ENCODE assay signal across 8 cellular contexts in the genomic region with DNA sequence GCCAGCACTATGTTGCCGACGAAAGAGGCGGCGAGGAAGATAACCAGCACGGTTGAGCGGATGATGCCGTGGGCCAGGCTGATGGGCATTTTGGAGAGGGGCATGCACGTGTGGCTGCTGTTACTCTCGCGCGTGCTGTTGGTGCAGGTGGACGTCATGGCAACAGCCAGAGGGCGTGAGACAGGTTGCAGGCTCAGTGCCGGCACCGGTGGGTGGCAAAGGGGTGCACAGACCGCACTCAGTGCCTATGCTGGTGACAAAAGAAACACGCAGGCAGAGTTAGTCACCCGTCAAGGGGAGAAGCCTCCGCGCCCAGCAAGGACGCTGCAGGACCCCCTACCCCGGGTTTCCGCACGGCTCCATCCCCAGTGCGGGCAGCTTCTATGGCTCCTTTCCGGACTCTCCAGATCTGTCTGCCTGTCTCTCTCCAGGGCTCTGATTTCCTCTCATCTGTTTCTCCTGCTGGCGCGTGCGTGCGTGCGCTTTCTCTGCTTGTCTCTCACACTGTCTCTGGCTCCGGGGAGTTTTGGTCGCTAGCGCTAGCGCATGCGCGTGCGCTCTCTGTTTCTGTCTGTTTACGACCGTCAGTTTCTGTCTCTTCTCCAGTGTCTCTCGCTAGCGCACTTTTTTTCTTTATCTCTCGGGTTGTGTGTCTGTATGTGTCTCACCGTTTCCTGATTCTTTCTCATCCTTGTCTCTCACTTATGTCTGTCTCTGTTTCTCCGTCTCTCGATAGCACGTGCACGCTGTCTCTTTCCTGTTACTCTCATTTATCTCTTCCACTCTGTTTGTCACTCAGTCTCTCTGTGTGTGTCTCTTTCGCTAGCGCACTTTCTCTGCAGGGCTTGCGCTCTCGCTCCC. TPM values are rescaled to one million over a fixed set of nuclear protein-coding genes. Genes with fewer than 3 reads are reported as not detected.
DNase-seq lines count a peak whose midpoint lies in the region; ATAC-seq, FAIRE-seq and TF ChIP-seq lines count a peak whose summit lies in the region.

No MANE protein-coding gene starts in this region.

- no peak overlapping the region for H3K4ac ChIP-seq in H1 (replicated peaks; ENCODE audit: insufficient read length, low read depth, low read length)

- H3K9me3 Mint-ChIP-seq in WTC11: no peaks in the 10 kb centered on the region

- H3K9me3 ChIP-seq in ES-I3 (ENCODE audit: control insufficient read depth, insufficient read depth, low read length) (no peaks in the 10 kb centered on the region), H1 (ENCODE audit: insufficient read depth in 2 of 2, low read depth in 1 of 2, low read length in 1 of 2) (no peaks in the 10 kb centered on the region), muscle layer of duodenum (ENCODE audit: control insufficient read depth in 1 of 2, low read length in 2 of 2) (no peaks in the 10 kb centered on the region), upper lobe of left lung (peaks cover 0 to 6% (median 0%) of the 10 kb centered on the region in 4 donors)

- no peak for TF ChIP-seq CTCF in KMS-11 (conservative IDR thresholded peaks at IDR 0.05; ENCODE audit: low read depth, low read length)
- no peak for TF ChIP-seq CTCF in WTC11 (IDR thresholded peaks at IDR 0.05)
- TF ChIP-seq CTCF in H1 (IDR thresholded peaks at IDR 0.05; ENCODE audit: control extremely low read depth in 1 of 3, insufficient read depth in 1 of 3, low read depth in 1 of 3, low read length in 3 of 3): no peak
- TF ChIP-seq CTCF in upper lobe of left lung (IDR thresholded peaks at IDR 0.05): no peak

- H3K9ac ChIP-seq in ES-I3 (ENCODE audit: low read depth, low read length): peak overlapping the region; percentile 8; the same call in 1 of the 2 replicates
- H3K9ac ChIP-seq in KMS-11: peak overlapping the region; percentile 54; the same call in 1 of the 2 replicates
- H3K9ac ChIP-seq in H1 (replicated peaks in 1 of 4; ENCODE audit: extremely low read depth in 1 of 4, low read depth in 3 of 4, low read length in 3 of 4): no peak overlapping the region

- no peak overlapping the region for H3K27ac Mint-ChIP-seq in WTC11

- H3K27ac ChIP-seq in KMS-11: no peak overlapping the region
- no peak overlapping the region for H3K27ac ChIP-seq in H1 (ENCODE audit: low read depth, low read length)
- no peak overlapping the region for H3K27ac ChIP-seq in muscle layer of duodenum (ENCODE audit: low read length)
- no peak overlapping the region for H3K27ac ChIP-seq in upper lobe of left lung

- H2BK15ac ChIP-seq in H1 (ENCODE audit: low read length): no peak overlapping the region

- no peaks in the 10 kb centered on the region for H3K79me1 ChIP-seq in H1 (ENCODE audit: low read depth, low read length)

- no peak overlapping the region for H3K23ac ChIP-seq in H1 (ENCODE audit: insufficient read length)

- POLR2A ChIA-PET in WTC11 (lab: Charles Lee) (no interaction called here), H1 (lab: Charles Lee; ENCODE audit: partially characterized antibody) (no interaction called here)

- H3K4me3 ChIP-seq in KMS-11 (IDR thresholded peaks at IDR 0.05; ENCODE audit: insufficient read depth, low read depth, low read length) (no peak overlapping the region), H1 (ENCODE audit: extremely low read depth in 1 of 4, insufficient read depth in 2 of 4, low read depth in 3 of 4, low read length in 4 of 4) (peak overlapping the region; percentile 32 to 62 (median 40)), muscle layer of duodenum (ENCODE audit: low read depth in 1 of 2, low read length in 2 of 2) (peak overlapping the region; percentile 62 to 66), upper lobe of left lung (peak overlapping the region in 3 of 4 donors; percentile 9 to 42 (median 30))

- H3K23me2 ChIP-seq in H1 (ENCODE audit: low read depth, low read length): peaks cover 8% of the 10 kb centered on the region; the same call in 1 of the 2 replicates

- peaks cover 15% of the 10 kb centered on the region for H3K4me1 Mint-ChIP-seq in WTC11

- TF ChIP-seq EP300 in H1 (IDR thresholded peaks at IDR 0.05; ENCODE audit: borderline replicate concordance in 1 of 2, low read depth in 2 of 2, low read length in 2 of 2) (no peak), upper lobe of left lung (IDR thresholded peaks at IDR 0.05) (no peak)

- H2BK20ac ChIP-seq in H1 (ENCODE audit: low read length): no peak overlapping the region

- ATAC-seq in GM21528 (IDR thresholded peaks at IDR 0.05; ENCODE audit: low FRiP score, unreplicated experiment) (peak; percentile 91), WTC11 (peak; percentile 70), upper lobe of left lung (ENCODE audit: low FRiP score in 2 of 2) (peak in 1 of 2 donors; percentile 74), HG02870 (IDR thresholded peaks at IDR 0.05; ENCODE audit: unreplicated experiment) (no peak)

- WGBS in H1 (ENCODE audit: extremely low coverage in 1 of 2, insufficient coverage in 1 of 2, insufficient read length in 1 of 2, insufficient replicate concordance in 2 of 2, low coverage in 1 of 2, low lambda C conversion rate in 2 of 2, missing lambda C conversion rate in 1 of 2), 2 experiments: 3% methylated on average over 52 of the region's 52 CpGs; no CpG with 5 or more reads in 1 of the 2 experiments
- WGBS in upper lobe of left lung, 2 donors: 1 to 30% methylated on average over 33 to 49 of the region's 52 CpGs

- peak; percentile 33 for DNase-seq in WTC11 (ENCODE audit: low spot score)
- peak in 1 of 2 experiments; percentile 49 for DNase-seq in H1 (ENCODE audit: low read depth in 1 of 2, low spot score in 2 of 2)
- DNase-seq in upper lobe of left lung: no peak

- no peaks in the 10 kb centered on the region for H3K36me3 Mint-ChIP-seq in WTC11

- no peak overlapping the region for H3K14ac ChIP-seq in H1 (ENCODE audit: insufficient read length)

- H3K56ac ChIP-seq in H1 (replicated peaks; ENCODE audit: insufficient read length, low read depth, low read length): no peak overlapping the region

- TF ChIP-seq POLR2A in H1 (IDR thresholded peaks at IDR 0.05; ENCODE audit: control extremely low read depth in 1 of 2, low read depth in 2 of 2, low read length in 2 of 2) (no peak), upper lobe of left lung (IDR thresholded peaks at IDR 0.05) (no peak)

- no peak overlapping the region for H2AK5ac ChIP-seq in H1 (ENCODE audit: low read depth, low read length)

- H3K18ac ChIP-seq in H1 (ENCODE audit: extremely low read depth, low read length): no peak overlapping the region

- H3K79me2 ChIP-seq in KMS-11 (ENCODE audit: insufficient read depth, low read depth): no peaks in the 10 kb centered on the region
- H3K79me2 ChIP-seq in H1 (ENCODE audit: control insufficient read depth in 1 of 2, insufficient read depth in 2 of 2, low read length in 2 of 2): no peaks in the 10 kb centered on the region

- TF ChIP-seq RAD21 in H1 (IDR thresholded peaks at IDR 0.05 in 1 of 2, conservative IDR thresholded peaks at IDR 0.05 in 1 of 2; ENCODE audit: low read depth in 2 of 2, low read length in 2 of 2): no peak

- no peak overlapping the region for H4K5ac ChIP-seq in H1 (ENCODE audit: insufficient read length, low read depth, low read length)

- H4K20me1 ChIP-seq in KMS-11 (ENCODE audit: insufficient read depth) (no peaks in the 10 kb centered on the region), H1 (replicated peaks in 1 of 2; ENCODE audit: control insufficient read depth in 1 of 2, insufficient read depth in 2 of 2, low read length in 2 of 2) (peaks cover 0 to 7% of the 10 kb centered on the region in 2 experiments)

- no peaks in the 10 kb centered on the region for H3K36me3 ChIP-seq in ES-I3 (ENCODE audit: insufficient read depth, low read length)
- H3K36me3 ChIP-seq in KMS-11 (ENCODE audit: insufficient read depth): no peaks in the 10 kb centered on the region
- H3K36me3 ChIP-seq in H1 (ENCODE audit: control insufficient read depth in 2 of 4, insufficient read depth in 4 of 4, low read length in 3 of 4): peaks cover 0 to 2% (median 0%) of the 10 kb centered on the region in 4 experiments; a peak in 1 of 8 replicates
- no peaks in the 10 kb centered on the region for H3K36me3 ChIP-seq in muscle layer of duodenum (ENCODE audit: control insufficient read depth in 1 of 2, insufficient read depth in 2 of 2, low read length in 2 of 2)
- H3K36me3 ChIP-seq in upper lobe of left lung: no peaks in the 10 kb centered on the region

- no peak overlapping the region for H4K91ac ChIP-seq in H1 (replicated peaks; ENCODE audit: insufficient read length, low read length)

- no peak overlapping the region for H4K8ac ChIP-seq in H1 (ENCODE audit: extremely low read depth, insufficient read depth, low read length)

- H3K4me1 ChIP-seq in ES-I3 (ENCODE audit: insufficient read depth, low read length) (no peaks in the 10 kb centered on the region), KMS-11 (ENCODE audit: low read depth, poor library complexity, severe bottlenecking) (no peaks in the 10 kb centered on the region), H1 (replicated peaks in 1 of 4; ENCODE audit: control insufficient read depth in 3 of 4, insufficient read depth in 4 of 4, low read length in 3 of 4) (peaks cover 1 to 10% (median 5%) of the 10 kb centered on the region in 4 experiments; a peak in 5 of 7 replicates), muscle layer of duodenum (ENCODE audit: control insufficient read depth in 1 of 2, insufficient read depth in 2 of 2, low read length in 2 of 2) (peaks cover 0 to 19% of the 10 kb centered on the region in 2 donors), upper lobe of left lung (peaks cover 2 to 23% (median 3%) of the 10 kb centered on the region in 4 donors)

- no peaks in the 10 kb centered on the region for H3K27me3 ChIP-seq in KMS-11 (ENCODE audit: insufficient read depth, low read depth)
- peaks cover 49 to 75% (median 63%) of the 10 kb centered on the region in 4 experiments for H3K27me3 ChIP-seq in H1 (replicated peaks in 1 of 4; ENCODE audit: control insufficient read depth in 3 of 4, extremely low read depth in 1 of 4, insufficient read depth in 3 of 4, low read length in 3 of 4)
- H3K27me3 ChIP-seq in muscle layer of duodenum (ENCODE audit: low read depth, low read length): peaks cover 19% of the 10 kb centered on the region
- H3K27me3 ChIP-seq in upper lobe of left lung: peaks cover 0 to 14% (median 3%) of the 10 kb centered on the region in 4 donors

- H2BK12ac ChIP-seq in H1 (ENCODE audit: low read depth, low read length): no peak overlapping the region

- no peak overlapping the region for H3K4me3 Mint-ChIP-seq in WTC11

- no peak for FAIRE-seq in H1 (lab: Jason Lieb, UNC)

- H2AFZ ChIP-seq in KMS-11 (ENCODE audit: low read depth) (peak overlapping the region; percentile 97), H1 (ENCODE audit: low read length) (peak overlapping the region; percentile 88)

- H3K27me3 Mint-ChIP-seq in WTC11 (ENCODE audit: low read depth): peaks cover 28% of the 10 kb centered on the region

- H3K4me2 ChIP-seq in KMS-11 (peak overlapping the region; percentile 79), H1 (ENCODE audit: insufficient read depth in 1 of 2, low read depth in 2 of 2, low read length in 2 of 2) (peak overlapping the region; percentile 93)

- H2BK5ac ChIP-seq in H1 (ENCODE audit: low read depth, low read length): no peak overlapping the region

- no peak overlapping the region for H2BK120ac ChIP-seq in H1 (replicated peaks; ENCODE audit: low read depth, low read length)

- CTCF ChIA-PET in WTC11 (lab: Charles Lee) (no interaction called here), H1 (lab: Charles Lee; ENCODE audit: partially characterized antibody) (no interaction called here)

RNA-seq across cellular contexts. Expression of a gene that starts 2.0 kb away (rescaled TPM):
- total RNA-seq in WTC11 (2021) (0.16 TPM in 1 of 3 replicates, not detected in the others), upper lobe of left lung (not detected)
- not detected in 2 replicates for total RNA-seq in H1 (2021; fragmentation: NEBNext Ultra II Directional; extraction: Animal tissue kit (Norgen Biotek cat#: 25700))
- polyA plus RNA-seq in H1 (2011; rRNA removed): not detected in 2 replicates
- polyA plus RNA-seq in H1 (2011; cell fraction: cytosol; rRNA removed): not detected
- polyA plus RNA-seq in H1 (2011; cell fraction: nucleus; rRNA removed): not detected
- not detected in 4 replicates for polyA plus RNA-seq in H1 (2012, experiment 1 of 2)
- not detected for polyA plus RNA-seq in H1 (2012, experiment 2 of 2)
- polyA plus RNA-seq in H1 (2013, experiment 1 of 2): not detected
- 0.02 TPM for polyA plus RNA-seq in H1 (2013, experiment 2 of 2)
- not detected in 2 replicates for polyA minus RNA-seq in H1 (2011; rRNA and poly(A)+ RNA removed)
- polyA minus RNA-seq in H1 (2011; cell fraction: cytosol; rRNA and poly(A)+ RNA removed): not detected
- not detected for polyA minus RNA-seq in H1 (2011; cell fraction: nucleus; rRNA and poly(A)+ RNA removed)

Comparison
In these comparisons a context has a peak if more than half of its experiments do, and no peak if none do; other contexts are left out.
1. H3K9ac ChIP-seq: peak in ES-I3 (single experiment) and KMS-11 (single experiment); none in H1 (0 of 4).